In the genomic region with DNA sequence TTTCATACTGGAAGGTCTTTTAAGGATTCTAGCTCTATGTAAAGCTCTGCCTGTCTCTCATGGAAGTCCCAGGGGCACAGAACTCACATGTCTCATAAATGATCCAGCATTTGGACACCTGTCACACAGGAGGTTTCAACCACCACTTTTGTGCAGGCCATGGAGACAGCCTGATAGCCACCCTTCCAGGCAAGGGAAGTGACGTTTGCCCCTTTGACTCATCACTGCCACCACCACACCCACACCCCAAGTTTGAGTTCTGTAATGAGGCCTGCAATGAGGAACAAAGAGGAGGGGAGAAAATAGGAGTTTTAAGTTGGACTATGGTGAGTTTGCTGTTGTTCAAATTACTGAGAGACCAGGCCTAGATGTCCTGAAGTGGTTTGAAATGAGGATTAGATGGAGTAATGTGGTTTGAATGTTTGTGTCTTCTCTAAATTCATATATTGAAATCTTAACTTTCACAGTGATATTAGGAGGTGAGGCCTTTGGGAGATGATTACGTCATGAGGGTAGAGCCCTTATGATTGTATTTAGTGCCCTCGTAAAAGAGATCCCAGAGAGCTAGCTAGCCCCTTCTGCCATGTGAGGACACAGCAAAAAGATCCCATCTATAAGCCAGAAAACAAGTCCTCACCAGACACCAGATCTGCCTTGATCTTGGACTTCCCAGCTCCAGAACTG, we compare ENCODE assay signal across 14 cellular contexts.
DNase-seq lines count a peak whose midpoint lies in the region; ATAC-seq and TF ChIP-seq lines count a peak whose summit lies in the region.
"Had no signal": no experiment of that assay in that cellular context is flagged by ENCODE, and none has a peak within 500 bp of the region (broad histone marks: within the 10 kb centered on the region; RNA-seq: fewer than 3 reads in every experiment).

No MANE protein-coding gene starts in this region.

- ATAC-seq in GM18519 (IDR thresholded peaks at IDR 0.05; ENCODE audit: low FRiP score, unreplicated experiment) (peak; percentile 69), GM19467 (IDR thresholded peaks at IDR 0.05; ENCODE audit: unreplicated experiment) (peak; percentile 75), HG02884 (IDR thresholded peaks at IDR 0.05; ENCODE audit: unreplicated experiment) (peak; percentile 87), HG03521 (IDR thresholded peaks at IDR 0.05; ENCODE audit: unreplicated experiment) (peak; percentile 83)
- ATAC-seq: CD8-positive, alpha-beta T cell; heart right ventricle; naive thymus-derived CD4-positive, alpha-beta T cell had no signal

- DNase-seq in GM13977 (ENCODE audit: low spot score) = no peak
- no peak for DNase-seq in anterior cingulate cortex (lab: John Stamatoyannopoulos, UW)
- DNase-seq in middle frontal gyrus (ENCODE audit: extremely low spot score, low spot score) = no peak
- DNase-seq in COR-L47 (lab: John Stamatoyannopoulos, UW) = no peak
- DNase-seq: activated CD4-positive, alpha-beta T cell treated with anti-CD3 and anti-CD28 coated beads, Interleukin-2, amount 50 U/mL, for 1 hour; CD8-positive, alpha-beta T cell; heart right ventricle; naive thymus-derived CD4-positive, alpha-beta T cell; NCI-H2107; SW 1271 had no signal

- no peak for TF ChIP-seq CTCF in GM13977 (IDR thresholded peaks at IDR 0.05; ENCODE audit: extremely low read depth, insufficient read depth, missing control alignments)

- in situ Hi-C loops in GM13977 (cut with MboI; ENCODE audit: low pct_unique_long_range_greater_than_20kb, low sequenced_read_pairs, unreplicated experiment) = no loop called here
